ENCODE assay signal across 23 cellular contexts in genomic region chrX:103999234-103999633, GRCh38. TPM values are rescaled to one million over a fixed set of nuclear protein-coding genes. Genes with fewer than 3 reads are reported as not detected.
DNase-seq lines count a peak whose midpoint lies in the region; ATAC-seq, FAIRE-seq and TF ChIP-seq lines count a peak whose summit lies in the region.
"Had no signal": no experiment of that assay in that cellular context is flagged by ENCODE, and none has a peak within 500 bp of the region (broad histone marks: within the 10 kb centered on the region; RNA-seq: fewer than 3 reads in every experiment).

No MANE protein-coding gene starts in this region.

- H3K9me2 ChIP-seq in SK-N-SH, result no peaks in the 10 kb centered on the region

- POLR2A ChIA-PET in SK-N-SH (lab: Yijun Ruan, JAX), result no interaction called here

- no peaks in the 10 kb centered on the region for H3K9me3 ChIP-seq in SK-N-SH
- H3K9me3 ChIP-seq: heart left ventricle, pancreas had no signal

- no peak overlapping the region for H3K9ac ChIP-seq in SK-N-SH

- FAIRE-seq in GM12892 (lab: Jason Lieb, UNC) (peak; percentile 44), GM12891 (lab: Jason Lieb, UNC) (no peak)
- FAIRE-seq: H54, pancreas had no signal

- no peaks in the 10 kb centered on the region for H3K79me2 ChIP-seq in SK-N-SH (ENCODE audit: insufficient read depth)

- H3K27ac ChIP-seq in SK-N-SH (ENCODE audit: low read depth in 2 of 2, low read length in 1 of 2), result no peak overlapping the region
- H3K27ac ChIP-seq: dorsolateral prefrontal cortex, heart left ventricle, pancreas had no signal

- H3K36me3 ChIP-seq in SK-N-SH (replicated peaks in 1 of 2; ENCODE audit: control insufficient read depth in 1 of 2, insufficient read depth in 2 of 2, low read length in 1 of 2), result no peaks in the 10 kb centered on the region
- H3K36me3 ChIP-seq: heart left ventricle, pancreas had no signal

- H3F3A ChIP-seq in SK-N-SH (replicated peaks; ENCODE audit: insufficient read depth), result no peaks in the 10 kb centered on the region

- no peak for TF ChIP-seq RAD21 in SK-N-SH (IDR thresholded peaks at IDR 0.05; ENCODE audit: low read length)

- TF ChIP-seq POLR2A in GM12892 (IDR thresholded peaks at IDR 0.05; ENCODE audit: low read depth, low read length) (no peak), GM12891 (IDR thresholded peaks at IDR 0.05; ENCODE audit: low read depth, low read length) (no peak)

- ATAC-seq in GM19438 (IDR thresholded peaks at IDR 0.05; ENCODE audit: low read depth, unreplicated experiment) (peak; percentile 84), HG02678 (IDR thresholded peaks at IDR 0.05; ENCODE audit: unreplicated experiment) (peak; percentile 91), HG03196 (IDR thresholded peaks at IDR 0.05; ENCODE audit: unreplicated experiment) (peak; percentile 76)
- ATAC-seq: activated CD4-positive, CD25-positive, alpha-beta regulatory T cell treated with anti-CD3 and anti-CD28 coated beads, Interleukin-2, amount 50 U/mL, for 24 hours; activated CD8-positive, alpha-beta memory T cell treated with anti-CD3 and anti-CD28 coated beads, Interleukin-2, amount 10 ng/mL, durations not matched to agents 7 days and 5 days; heart left ventricle; pancreas; stimulated activated naive CD8-positive, alpha-beta T cell treated with anti-CD3 and anti-CD28 coated beads, Interleukin-15, Interleukin-2, amounts not matched to agents 100 U/mL and 50 U/mL, for 24 hours; T-helper 17 cell had no signal

- no peak overlapping the region for H3K4me3 ChIP-seq in SK-N-SH (ENCODE audit: low read depth in 2 of 2, low read length in 1 of 2)
- H3K4me3 ChIP-seq: dorsolateral prefrontal cortex, heart left ventricle, pancreas, smooth muscle cell had no signal

- TF ChIP-seq EP300 in SK-N-SH (IDR thresholded peaks at IDR 0.05; ENCODE audit: borderline replicate concordance in 1 of 2, low read depth in 1 of 2, low read length in 1 of 2), result no peak

- no peaks in the 10 kb centered on the region for H4K20me1 ChIP-seq in SK-N-SH (ENCODE audit: insufficient read depth)

- H2AFZ ChIP-seq in SK-N-SH (ENCODE audit: low read depth), result no peak overlapping the region

- no peak overlapping the region for H3K4me2 ChIP-seq in SK-N-SH
- H3K4me2 ChIP-seq: smooth muscle cell had no signal

- DNase-seq in GM12892 (ENCODE audit: insufficient read length) (no peak), SK-N-SH (no peak), T-helper 2 cell (no peak), GM20000 (ENCODE audit: low spot score) (no peak), GM12891 (ENCODE audit: insufficient read length, low spot score) (no peak)
- DNase-seq: 8988T; activated CD8-positive, alpha-beta memory T cell treated with anti-CD3 and anti-CD28 coated beads, Interleukin-2, amount 10 ng/mL, durations not matched to agents 7 days and 5 days; activated gamma-delta T cell treated with Interleukin-2 at 50 U/mL for 16 hours; dorsolateral prefrontal cortex; heart left ventricle; NCI-H2081; NCI-H774; pancreas; stimulated activated naive CD8-positive, alpha-beta T cell treated with anti-CD3 and anti-CD28 coated beads, Interleukin-15, Interleukin-2, amounts not matched to agents 100 U/mL and 50 U/mL, for 24 hours; T-helper 17 cell had no signal

- CTCF ChIA-PET in SK-N-SH (lab: Yijun Ruan, JAX), result no interaction called here

- H3K4me1 ChIP-seq in SK-N-SH (ENCODE audit: control insufficient read depth in 1 of 2, insufficient read depth in 2 of 2, low read depth in 1 of 2, low read length in 1 of 2), result no peaks in the 10 kb centered on the region
- H3K4me1 ChIP-seq: heart left ventricle, pancreas had no signal

- peaks cover 41% of the 10 kb centered on the region; the same call in 1 of the 2 replicates for H3K27me3 ChIP-seq in SK-N-SH (ENCODE audit: insufficient read depth)

- TF ChIP-seq CTCF in SK-N-SH (IDR thresholded peaks at IDR 0.05) (no peak), GM20000 (IDR thresholded peaks at IDR 0.05; ENCODE audit: extremely low read depth, missing control alignments) (no peak)

- 3% methylated on average over 5 of the region's 5 CpGs for WGBS in SK-N-SH (ENCODE audit: low lambda C conversion rate)

TF ChIP-seq in SK-N-SH, 30 proteins besides CTCF, POLR2A, EP300 and RAD21 (continues in another document):
- TF ChIP-seq FOSL2 (IDR thresholded peaks at IDR 0.05; ENCODE audit: borderline replicate concordance, low read depth) (no peak), NFIC (IDR thresholded peaks at IDR 0.05; ENCODE audit: borderline replicate concordance) (no peak), RFX5 (IDR thresholded peaks at IDR 0.05; ENCODE audit: low read length) (no peak), MAX (IDR thresholded peaks at IDR 0.05; ENCODE audit: low read depth) (no peak), MEF2A (IDR thresholded peaks at IDR 0.05; ENCODE audit: borderline replicate concordance, low read depth) (no peak), NRF1 (IDR thresholded peaks at IDR 0.05; ENCODE audit: low read depth, low read length) (no peak), IRF3 (IDR thresholded peaks at IDR 0.05; ENCODE audit: low read depth, low read length) (no peak), TCF12 (IDR thresholded peaks at IDR 0.05) (no peak), PBX3 (IDR thresholded peaks at IDR 0.05) (no peak)

TF ChIP-seq in GM12891, 5 proteins besides CTCF, POLR2A, EP300 and RAD21:
- TF ChIP-seq POLR2AphosphoS5 (IDR thresholded peaks at IDR 0.05; ENCODE audit: low read depth, low read length) (no peak), POU2F2 (IDR thresholded peaks at IDR 0.05; ENCODE audit: low read depth, low read length) (no peak), TAF1 (IDR thresholded peaks at IDR 0.05; ENCODE audit: low read depth, low read length) (no peak), SPI1 (IDR thresholded peaks at IDR 0.05; ENCODE audit: low read depth, low read length) (no peak), PAX5 (IDR thresholded peaks at IDR 0.05; ENCODE audit: insufficient read depth, low read length, severe bottlenecking) (no peak)

RNA-seq across cellular contexts. Expression of gene H2BW1, which starts 14.3 kb away (rescaled TPM):
- polyA plus RNA-seq in GM12892 (2012; ENCODE audit: missing spikeins), result not detected
- polyA plus RNA-seq in SK-N-SH (2012; rRNA removed), result not detected in 2 replicates
- polyA plus RNA-seq in SK-N-SH (2012; cell fraction: cytosol; rRNA removed), result not detected in 2 replicates
- not detected in 2 replicates for polyA plus RNA-seq in SK-N-SH (2012; cell fraction: nucleus; rRNA removed)
- polyA plus RNA-seq in GM12891 (2012; ENCODE audit: low read depth, missing spikeins), result not detected
- polyA plus RNA-seq: CD14-positive monocyte, heart left ventricle, pancreas, smooth muscle cell, urinary bladder had no signal

RNA-seq across cellular contexts. Expression of gene TMSB15B, which starts 36.8 kb away (rescaled TPM):
- 7.6 TPM for polyA plus RNA-seq in GM12892 (2012; ENCODE audit: missing spikeins)
- polyA plus RNA-seq in SK-N-SH (2012; rRNA removed), result 13.1 and 15.2 TPM in 2 replicates
- polyA plus RNA-seq in SK-N-SH (2012; cell fraction: cytosol; rRNA removed), result 18.2 and 22.3 TPM in 2 replicates
- polyA plus RNA-seq in SK-N-SH (2012; cell fraction: nucleus; rRNA removed), result 14.1 and 23.3 TPM in 2 replicates
- polyA plus RNA-seq in GM12891 (2012; ENCODE audit: low read depth, missing spikeins), result 8.9 TPM

RNA-seq across cellular contexts. Expression of gene H2BW2, which starts 40.5 kb away (rescaled TPM):
- not detected for polyA plus RNA-seq in GM12892 (2012; ENCODE audit: missing spikeins)
- polyA plus RNA-seq in SK-N-SH (2012; rRNA removed), result not detected in 2 replicates
- not detected in 2 replicates for polyA plus RNA-seq in SK-N-SH (2012; cell fraction: cytosol; rRNA removed)
- not detected in 2 replicates for polyA plus RNA-seq in SK-N-SH (2012; cell fraction: nucleus; rRNA removed)
- polyA plus RNA-seq in GM12891 (2012; ENCODE audit: low read depth, missing spikeins), result not detected
- polyA plus RNA-seq: CD14-positive monocyte, heart left ventricle, pancreas, smooth muscle cell, urinary bladder had no signal
